ENCODE assay signal across 1 cellular context in the genomic region with DNA sequence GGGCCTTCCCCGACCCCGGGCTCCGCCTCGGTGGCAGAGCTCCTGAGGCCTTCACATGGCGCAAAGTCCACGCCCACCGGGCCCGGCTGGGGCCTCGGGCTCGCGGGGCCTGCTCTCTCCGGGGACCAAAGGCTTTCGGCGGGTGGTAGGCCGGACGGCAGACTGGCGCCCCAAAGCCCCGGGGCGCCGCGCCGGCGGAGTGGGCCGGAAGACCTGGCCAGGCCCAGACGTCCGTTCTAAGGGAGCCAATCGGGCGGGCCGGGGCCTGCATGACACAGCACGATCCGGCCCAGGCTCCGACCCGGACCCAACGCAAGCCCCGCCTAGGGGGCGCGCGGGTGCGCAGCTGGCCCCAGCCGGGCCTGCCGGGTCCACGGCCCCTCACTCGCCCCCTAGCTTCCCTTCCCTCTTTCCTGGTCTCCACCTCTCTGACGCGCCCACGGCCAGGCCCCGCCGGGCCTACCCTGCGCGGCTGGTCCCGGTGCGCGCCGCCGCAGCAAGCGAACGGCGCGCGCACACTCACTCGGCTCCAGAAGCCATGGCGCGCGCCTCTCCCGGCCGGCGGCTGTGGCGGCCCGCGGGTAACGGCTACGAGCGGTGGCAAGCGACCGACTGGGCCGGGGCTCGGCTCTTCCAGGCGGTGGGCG.
TF ChIP-seq lines count a peak whose summit lies in the region.

No MANE protein-coding gene starts in this region.

TF ChIP-seq in HepG2, 621 proteins besides CTCF, POLR2A, EP300 and RAD21 (continued from another document and continues in another):
- TF ChIP-seq, protein P1, sequence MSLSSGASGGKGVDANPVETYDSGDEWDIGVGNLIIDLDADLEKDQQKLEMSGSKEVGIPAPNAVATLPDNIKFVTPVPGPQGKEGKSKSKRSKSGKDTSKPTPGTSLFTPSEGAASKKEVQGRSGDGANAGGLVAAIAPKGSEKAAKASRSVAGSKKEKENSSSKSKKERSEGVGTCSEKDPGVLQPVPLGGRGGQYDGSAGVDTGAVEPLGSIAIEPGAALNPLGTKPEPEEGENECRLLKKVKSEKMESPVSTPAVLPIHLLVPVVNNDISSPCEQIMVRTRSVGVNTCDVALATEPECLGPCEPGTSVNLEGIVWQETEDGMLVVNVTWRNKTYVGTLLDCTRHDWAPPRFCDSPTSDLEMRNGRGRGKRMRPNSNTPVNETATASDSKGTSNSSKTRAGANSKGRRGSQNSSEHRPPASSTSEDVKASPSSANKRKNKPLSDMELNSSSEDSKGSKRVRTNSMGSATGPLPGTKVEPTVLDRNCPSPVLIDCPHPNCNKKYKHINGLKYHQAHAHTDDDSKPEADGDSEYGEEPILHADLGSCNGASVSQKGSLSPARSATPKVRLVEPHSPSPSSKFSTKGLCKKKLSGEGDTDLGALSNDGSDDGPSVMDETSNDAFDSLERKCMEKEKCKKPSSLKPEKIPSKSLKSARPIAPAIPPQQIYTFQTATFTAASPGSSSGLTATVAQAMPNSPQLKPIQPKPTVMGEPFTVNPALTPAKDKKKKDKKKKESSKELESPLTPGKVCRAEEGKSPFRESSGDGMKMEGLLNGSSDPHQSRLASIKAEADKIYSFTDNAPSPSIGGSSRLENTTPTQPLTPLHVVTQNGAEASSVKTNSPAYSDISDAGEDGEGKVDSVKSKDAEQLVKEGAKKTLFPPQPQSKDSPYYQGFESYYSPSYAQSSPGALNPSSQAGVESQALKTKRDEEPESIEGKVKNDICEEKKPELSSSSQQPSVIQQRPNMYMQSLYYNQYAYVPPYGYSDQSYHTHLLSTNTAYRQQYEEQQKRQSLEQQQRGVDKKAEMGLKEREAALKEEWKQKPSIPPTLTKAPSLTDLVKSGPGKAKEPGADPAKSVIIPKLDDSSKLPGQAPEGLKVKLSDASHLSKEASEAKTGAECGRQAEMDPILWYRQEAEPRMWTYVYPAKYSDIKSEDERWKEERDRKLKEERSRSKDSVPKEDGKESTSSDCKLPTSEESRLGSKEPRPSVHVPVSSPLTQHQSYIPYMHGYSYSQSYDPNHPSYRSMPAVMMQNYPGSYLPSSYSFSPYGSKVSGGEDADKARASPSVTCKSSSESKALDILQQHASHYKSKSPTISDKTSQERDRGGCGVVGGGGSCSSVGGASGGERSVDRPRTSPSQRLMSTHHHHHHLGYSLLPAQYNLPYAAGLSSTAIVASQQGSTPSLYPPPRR (CRISPR knock-in tag; IDR thresholded peaks at IDR 0.05; ENCODE audit: borderline replicate concordance), result peak; percentile 29; the same call in 1 of the 2 replicates
- TF ChIP-seq HDAC1 (CRISPR knock-in tag; IDR thresholded peaks at IDR 0.05), result peak; percentile 62
- TF ChIP-seq HOXA9 (CRISPR knock-in tag; IDR thresholded peaks at IDR 0.05; ENCODE audit: borderline replicate concordance), result no peak; the same call in 1 of the 2 replicates
- TF ChIP-seq, protein P2, sequence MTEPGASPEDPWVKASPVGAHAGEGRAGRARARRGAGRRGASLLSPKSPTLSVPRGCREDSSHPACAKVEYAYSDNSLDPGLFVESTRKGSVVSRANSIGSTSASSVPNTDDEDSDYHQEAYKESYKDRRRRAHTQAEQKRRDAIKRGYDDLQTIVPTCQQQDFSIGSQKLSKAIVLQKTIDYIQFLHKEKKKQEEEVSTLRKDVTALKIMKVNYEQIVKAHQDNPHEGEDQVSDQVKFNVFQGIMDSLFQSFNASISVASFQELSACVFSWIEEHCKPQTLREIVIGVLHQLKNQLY (CRISPR knock-in tag; IDR thresholded peaks at IDR 0.05), result no peak
- TF ChIP-seq ZNF549 (CRISPR knock-in tag; IDR thresholded peaks at IDR 0.05), result no peak
- TF ChIP-seq TCF7L2 (IDR thresholded peaks at IDR 0.05; ENCODE audit: low read depth, low read length), result no peak
- TF ChIP-seq, protein P3, sequence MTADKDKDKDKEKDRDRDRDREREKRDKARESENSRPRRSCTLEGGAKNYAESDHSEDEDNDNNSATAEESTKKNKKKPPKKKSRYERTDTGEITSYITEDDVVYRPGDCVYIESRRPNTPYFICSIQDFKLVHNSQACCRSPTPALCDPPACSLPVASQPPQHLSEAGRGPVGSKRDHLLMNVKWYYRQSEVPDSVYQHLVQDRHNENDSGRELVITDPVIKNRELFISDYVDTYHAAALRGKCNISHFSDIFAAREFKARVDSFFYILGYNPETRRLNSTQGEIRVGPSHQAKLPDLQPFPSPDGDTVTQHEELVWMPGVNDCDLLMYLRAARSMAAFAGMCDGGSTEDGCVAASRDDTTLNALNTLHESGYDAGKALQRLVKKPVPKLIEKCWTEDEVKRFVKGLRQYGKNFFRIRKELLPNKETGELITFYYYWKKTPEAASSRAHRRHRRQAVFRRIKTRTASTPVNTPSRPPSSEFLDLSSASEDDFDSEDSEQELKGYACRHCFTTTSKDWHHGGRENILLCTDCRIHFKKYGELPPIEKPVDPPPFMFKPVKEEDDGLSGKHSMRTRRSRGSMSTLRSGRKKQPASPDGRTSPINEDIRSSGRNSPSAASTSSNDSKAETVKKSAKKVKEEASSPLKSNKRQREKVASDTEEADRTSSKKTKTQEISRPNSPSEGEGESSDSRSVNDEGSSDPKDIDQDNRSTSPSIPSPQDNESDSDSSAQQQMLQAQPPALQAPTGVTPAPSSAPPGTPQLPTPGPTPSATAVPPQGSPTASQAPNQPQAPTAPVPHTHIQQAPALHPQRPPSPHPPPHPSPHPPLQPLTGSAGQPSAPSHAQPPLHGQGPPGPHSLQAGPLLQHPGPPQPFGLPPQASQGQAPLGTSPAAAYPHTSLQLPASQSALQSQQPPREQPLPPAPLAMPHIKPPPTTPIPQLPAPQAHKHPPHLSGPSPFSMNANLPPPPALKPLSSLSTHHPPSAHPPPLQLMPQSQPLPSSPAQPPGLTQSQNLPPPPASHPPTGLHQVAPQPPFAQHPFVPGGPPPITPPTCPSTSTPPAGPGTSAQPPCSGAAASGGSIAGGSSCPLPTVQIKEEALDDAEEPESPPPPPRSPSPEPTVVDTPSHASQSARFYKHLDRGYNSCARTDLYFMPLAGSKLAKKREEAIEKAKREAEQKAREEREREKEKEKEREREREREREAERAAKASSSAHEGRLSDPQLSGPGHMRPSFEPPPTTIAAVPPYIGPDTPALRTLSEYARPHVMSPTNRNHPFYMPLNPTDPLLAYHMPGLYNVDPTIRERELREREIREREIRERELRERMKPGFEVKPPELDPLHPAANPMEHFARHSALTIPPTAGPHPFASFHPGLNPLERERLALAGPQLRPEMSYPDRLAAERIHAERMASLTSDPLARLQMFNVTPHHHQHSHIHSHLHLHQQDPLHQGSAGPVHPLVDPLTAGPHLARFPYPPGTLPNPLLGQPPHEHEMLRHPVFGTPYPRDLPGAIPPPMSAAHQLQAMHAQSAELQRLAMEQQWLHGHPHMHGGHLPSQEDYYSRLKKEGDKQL (CRISPR knock-in tag; IDR thresholded peaks at IDR 0.05; ENCODE audit: low read depth), result no peak; the same call in 1 of the 2 replicates
- TF ChIP-seq, protein P4, sequence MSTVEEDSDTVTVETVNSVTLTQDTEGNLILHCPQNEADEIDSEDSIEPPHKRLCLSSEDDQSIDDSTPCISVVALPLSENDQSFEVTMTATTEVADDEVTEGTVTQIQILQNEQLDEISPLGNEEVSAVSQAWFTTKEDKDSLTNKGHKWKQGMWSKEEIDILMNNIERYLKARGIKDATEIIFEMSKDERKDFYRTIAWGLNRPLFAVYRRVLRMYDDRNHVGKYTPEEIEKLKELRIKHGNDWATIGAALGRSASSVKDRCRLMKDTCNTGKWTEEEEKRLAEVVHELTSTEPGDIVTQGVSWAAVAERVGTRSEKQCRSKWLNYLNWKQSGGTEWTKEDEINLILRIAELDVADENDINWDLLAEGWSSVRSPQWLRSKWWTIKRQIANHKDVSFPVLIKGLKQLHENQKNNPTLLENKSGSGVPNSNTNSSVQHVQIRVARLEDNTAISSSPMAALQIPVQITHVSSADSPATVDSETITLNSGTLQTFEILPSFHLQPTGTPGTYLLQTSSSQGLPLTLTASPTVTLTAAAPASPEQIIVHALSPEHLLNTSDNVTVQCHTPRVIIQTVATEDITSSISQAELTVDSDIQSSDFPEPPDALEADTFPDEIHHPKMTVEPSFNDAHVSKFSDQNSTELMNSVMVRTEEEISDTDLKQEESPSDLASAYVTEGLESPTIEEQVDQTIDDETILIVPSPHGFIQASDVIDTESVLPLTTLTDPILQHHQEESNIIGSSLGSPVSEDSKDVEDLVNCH (CRISPR knock-in tag; IDR thresholded peaks at IDR 0.05), result no peak
- TF ChIP-seq, protein P5, sequence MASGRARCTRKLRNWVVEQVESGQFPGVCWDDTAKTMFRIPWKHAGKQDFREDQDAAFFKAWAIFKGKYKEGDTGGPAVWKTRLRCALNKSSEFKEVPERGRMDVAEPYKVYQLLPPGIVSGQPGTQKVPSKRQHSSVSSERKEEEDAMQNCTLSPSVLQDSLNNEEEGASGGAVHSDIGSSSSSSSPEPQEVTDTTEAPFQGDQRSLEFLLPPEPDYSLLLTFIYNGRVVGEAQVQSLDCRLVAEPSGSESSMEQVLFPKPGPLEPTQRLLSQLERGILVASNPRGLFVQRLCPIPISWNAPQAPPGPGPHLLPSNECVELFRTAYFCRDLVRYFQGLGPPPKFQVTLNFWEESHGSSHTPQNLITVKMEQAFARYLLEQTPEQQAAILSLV (CRISPR knock-in tag; IDR thresholded peaks at IDR 0.05; ENCODE audit: borderline replicate concordance), result peak; percentile 60; the same call in 1 of the 2 replicates
- TF ChIP-seq NFYC (CRISPR knock-in tag; IDR thresholded peaks at IDR 0.05), result no peak; the same call in 1 of the 2 replicates
- no peak; the same call in 1 of the 2 replicates for TF ChIP-seq SALL2 (CRISPR knock-in tag; IDR thresholded peaks at IDR 0.05)
- TF ChIP-seq ZNF282 (IDR thresholded peaks at IDR 0.05; ENCODE audit: partially characterized antibody), result no peak
- TF ChIP-seq, protein P6, sequence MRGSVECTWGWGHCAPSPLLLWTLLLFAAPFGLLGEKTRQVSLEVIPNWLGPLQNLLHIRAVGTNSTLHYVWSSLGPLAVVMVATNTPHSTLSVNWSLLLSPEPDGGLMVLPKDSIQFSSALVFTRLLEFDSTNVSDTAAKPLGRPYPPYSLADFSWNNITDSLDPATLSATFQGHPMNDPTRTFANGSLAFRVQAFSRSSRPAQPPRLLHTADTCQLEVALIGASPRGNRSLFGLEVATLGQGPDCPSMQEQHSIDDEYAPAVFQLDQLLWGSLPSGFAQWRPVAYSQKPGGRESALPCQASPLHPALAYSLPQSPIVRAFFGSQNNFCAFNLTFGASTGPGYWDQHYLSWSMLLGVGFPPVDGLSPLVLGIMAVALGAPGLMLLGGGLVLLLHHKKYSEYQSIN (CRISPR knock-in tag; IDR thresholded peaks at IDR 0.05; ENCODE audit: borderline replicate concordance), result no peak
- TF ChIP-seq ZNF547 (CRISPR knock-in tag; IDR thresholded peaks at IDR 0.05), result no peak
- TF ChIP-seq, protein P7, sequence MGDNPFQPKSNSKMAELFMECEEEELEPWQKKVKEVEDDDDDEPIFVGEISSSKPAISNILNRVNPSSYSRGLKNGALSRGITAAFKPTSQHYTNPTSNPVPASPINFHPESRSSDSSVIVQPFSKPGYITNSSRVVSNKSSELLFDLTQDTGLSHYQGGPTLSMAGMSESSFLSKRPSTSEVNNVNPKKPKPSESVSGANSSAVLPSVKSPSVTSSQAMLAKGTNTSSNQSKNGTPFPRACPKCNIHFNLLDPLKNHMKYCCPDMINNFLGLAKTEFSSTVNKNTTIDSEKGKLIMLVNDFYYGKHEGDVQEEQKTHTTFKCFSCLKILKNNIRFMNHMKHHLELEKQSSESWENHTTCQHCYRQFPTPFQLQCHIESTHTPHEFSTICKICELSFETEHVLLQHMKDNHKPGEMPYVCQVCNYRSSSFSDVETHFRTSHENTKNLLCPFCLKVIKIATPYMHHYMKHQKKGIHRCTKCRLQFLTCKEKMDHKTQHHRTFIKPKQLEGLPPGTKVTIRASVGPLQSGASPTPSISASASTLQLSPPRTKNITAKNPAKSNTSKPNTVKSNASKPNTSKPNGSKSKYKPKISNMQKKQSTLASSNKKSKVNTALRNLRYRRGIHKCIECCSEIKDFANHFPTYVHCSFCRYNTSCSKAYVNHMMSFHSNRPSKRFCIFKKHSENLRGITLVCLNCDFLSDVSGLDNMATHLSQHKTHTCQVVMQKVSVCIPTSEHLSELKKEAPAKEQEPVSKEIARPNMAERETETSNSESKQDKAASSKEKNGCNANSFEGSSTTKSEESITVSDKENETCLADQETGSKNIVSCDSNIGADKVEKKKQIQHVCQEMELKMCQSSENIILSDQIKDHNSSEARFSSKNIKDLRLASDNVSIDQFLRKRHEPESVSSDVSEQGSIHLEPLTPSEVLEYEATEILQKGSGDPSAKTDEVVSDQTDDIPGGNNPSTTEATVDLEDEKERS (CRISPR knock-in tag; IDR thresholded peaks at IDR 0.05), result no peak
- no peak for TF ChIP-seq MEIS2 (CRISPR knock-in tag; IDR thresholded peaks at IDR 0.05)
- no peak for TF ChIP-seq TP53 (CRISPR knock-in tag; conservative IDR thresholded peaks at IDR 0.05)
- no peak for TF ChIP-seq CENPX (CRISPR knock-in tag; IDR thresholded peaks at IDR 0.05)
- TF ChIP-seq SIN3A (IDR thresholded peaks at IDR 0.05; ENCODE audit: borderline replicate concordance, low read depth, low read length), result peak; percentile 73; the same call in 1 of the 2 replicates
- TF ChIP-seq CREM (IDR thresholded peaks at IDR 0.05), result no peak
- no peak for TF ChIP-seq CREM (CRISPR knock-in tag; IDR thresholded peaks at IDR 0.05)
- TF ChIP-seq U2AF2 (IDR thresholded peaks at IDR 0.05; ENCODE audit: low read depth, low read length), result no peak
- TF ChIP-seq SP140L (CRISPR knock-in tag; IDR thresholded peaks at IDR 0.05; ENCODE audit: borderline replicate concordance), result no peak
- TF ChIP-seq HDAC2 (CRISPR knock-in tag; IDR thresholded peaks at IDR 0.05), result no peak
- TF ChIP-seq SPEN (CRISPR knock-in tag; IDR thresholded peaks at IDR 0.05; ENCODE audit: low read depth), result peak; percentile 82; the same call in 1 of the 2 replicates
- TF ChIP-seq, protein P8, sequence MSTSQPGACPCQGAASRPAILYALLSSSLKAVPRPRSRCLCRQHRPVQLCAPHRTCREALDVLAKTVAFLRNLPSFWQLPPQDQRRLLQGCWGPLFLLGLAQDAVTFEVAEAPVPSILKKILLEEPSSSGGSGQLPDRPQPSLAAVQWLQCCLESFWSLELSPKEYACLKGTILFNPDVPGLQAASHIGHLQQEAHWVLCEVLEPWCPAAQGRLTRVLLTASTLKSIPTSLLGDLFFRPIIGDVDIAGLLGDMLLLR (CRISPR knock-in tag; IDR thresholded peaks at IDR 0.05), result no peak
- no peak for TF ChIP-seq SRSF1 (optimal IDR thresholded peaks at IDR 0.05; ENCODE audit: low read depth, low read length)
- peak; percentile 53 for TF ChIP-seq ZNF703 (CRISPR knock-in tag; IDR thresholded peaks at IDR 0.05; ENCODE audit: borderline replicate concordance)
- TF ChIP-seq FOXA3 (CRISPR knock-in tag; IDR thresholded peaks at IDR 0.05), result no peak
- TF ChIP-seq THAP11 (CRISPR knock-in tag; IDR thresholded peaks at IDR 0.05), result peak; percentile 73
- peak; percentile 14; the same call in 1 of the 2 replicates for TF ChIP-seq STAT5B (CRISPR knock-in tag; IDR thresholded peaks at IDR 0.05)
